ENCODE assay signal across 1 cellular context in genomic region chr22:32474635-32475427, GRCh38.
TF ChIP-seq lines count a peak whose summit lies in the region.

Gene FBXO7 (plus strand): TSS chr22:32474811. CDS start chr22:32475003, 192 bp downstream.

TF ChIP-seq in HepG2, 621 proteins besides CTCF, POLR2A, EP300 and RAD21 (continued from another document and continues in another):
- TF ChIP-seq STAT6 (CRISPR knock-in tag; IDR thresholded peaks at IDR 0.05; ENCODE audit: borderline replicate concordance) = no peak; the same call in 1 of the 2 replicates
- no peak for TF ChIP-seq NFRKB (IDR thresholded peaks at IDR 0.05)
- no peak for TF ChIP-seq USF2 (IDR thresholded peaks at IDR 0.05; ENCODE audit: low read depth, low read length)
- TF ChIP-seq USF2 (CRISPR knock-in tag; IDR thresholded peaks at IDR 0.05; ENCODE audit: borderline replicate concordance) = no peak
- peak; percentile 35 for TF ChIP-seq ZNF331 (CRISPR knock-in tag; IDR thresholded peaks at IDR 0.05)
- TF ChIP-seq RELA (CRISPR knock-in tag; IDR thresholded peaks at IDR 0.05) = 0 out of 2 replicates have a peak, but pooled peaks have one; percentile 18
- TF ChIP-seq ZNF781 (CRISPR knock-in tag; IDR thresholded peaks at IDR 0.05; ENCODE audit: borderline replicate concordance, not compliant biosample characterization) = no peak
- TF ChIP-seq ONECUT2 (CRISPR knock-in tag; IDR thresholded peaks at IDR 0.05) = peak; percentile 78
- peak; percentile 88; the same call in 1 of the 2 replicates for TF ChIP-seq ZNF766 (CRISPR knock-in tag; IDR thresholded peaks at IDR 0.05; ENCODE audit: borderline replicate concordance)
- TF ChIP-seq KDM1A (CRISPR knock-in tag; IDR thresholded peaks at IDR 0.05) = no peak
- no peak for TF ChIP-seq SNRNP70 (IDR thresholded peaks at IDR 0.05; ENCODE audit: low read depth, low read length)
- TF ChIP-seq MEF2D (CRISPR knock-in tag; IDR thresholded peaks at IDR 0.05) = no peak
- peak; percentile 92; the same call in 1 of the 2 replicates for TF ChIP-seq THAP8 (CRISPR knock-in tag; IDR thresholded peaks at IDR 0.05; ENCODE audit: borderline replicate concordance)
- TF ChIP-seq ZNF512B (CRISPR knock-in tag; IDR thresholded peaks at IDR 0.05; ENCODE audit: borderline replicate concordance) = no peak
- TF ChIP-seq KLF12 (CRISPR knock-in tag; IDR thresholded peaks at IDR 0.05; ENCODE audit: borderline replicate concordance) = peak; percentile 84; the same call in 1 of the 2 replicates
- no peak for TF ChIP-seq MLX (CRISPR knock-in tag; IDR thresholded peaks at IDR 0.05)
- no peak; the same call in 1 of the 2 replicates for TF ChIP-seq SIX1 (CRISPR knock-in tag; IDR thresholded peaks at IDR 0.05; ENCODE audit: borderline replicate concordance)
- no peak for TF ChIP-seq JUN (CRISPR knock-in tag; IDR thresholded peaks at IDR 0.05)
- TF ChIP-seq NFE2 (CRISPR knock-in tag; IDR thresholded peaks at IDR 0.05) = no peak
- peak; percentile 80 for TF ChIP-seq POGK (CRISPR knock-in tag; conservative IDR thresholded peaks at IDR 0.05)
- no peak for TF ChIP-seq HOMEZ (CRISPR knock-in tag; IDR thresholded peaks at IDR 0.05; ENCODE audit: low read depth)
- no peak for TF ChIP-seq GLMP (CRISPR knock-in tag; IDR thresholded peaks at IDR 0.05; ENCODE audit: borderline replicate concordance)
- 0 out of 2 replicates have a peak, but pooled peaks have one; percentile 6 for TF ChIP-seq PITX1 (CRISPR knock-in tag; IDR thresholded peaks at IDR 0.05)
- TF ChIP-seq ZXDC (CRISPR knock-in tag; IDR thresholded peaks at IDR 0.05) = no peak
- TF ChIP-seq ISX (CRISPR knock-in tag; conservative IDR thresholded peaks at IDR 0.05) = 0 out of 2 replicates have a peak, but pooled peaks have one; percentile 43
- TF ChIP-seq PBX2 (CRISPR knock-in tag; IDR thresholded peaks at IDR 0.05) = no peak
- TF ChIP-seq ETS1 (CRISPR knock-in tag; IDR thresholded peaks at IDR 0.05) = 0 out of 2 replicates have a peak, but pooled peaks have one; percentile 57
- no peak for TF ChIP-seq ZBTB3 (CRISPR knock-in tag; IDR thresholded peaks at IDR 0.05; ENCODE audit: borderline replicate concordance, low read depth)
- TF ChIP-seq SMARCE1 (IDR thresholded peaks at IDR 0.05; ENCODE audit: borderline replicate concordance) = no peak
- TF ChIP-seq ATF4 (CRISPR knock-in tag; IDR thresholded peaks at IDR 0.05) = no peak
- no peak for TF ChIP-seq ZNF572 (CRISPR knock-in tag; IDR thresholded peaks at IDR 0.05)
- TF ChIP-seq ZSCAN30 (CRISPR knock-in tag; IDR thresholded peaks at IDR 0.05) = peak; percentile 97
- TF ChIP-seq ZSCAN20 (CRISPR knock-in tag; IDR thresholded peaks at IDR 0.05; ENCODE audit: borderline replicate concordance) = peak; percentile 59; the same call in 1 of the 2 replicates
- TF ChIP-seq GTF2F1 (IDR thresholded peaks at IDR 0.05; ENCODE audit: low read length) = no peak
